ENCODE assay signal across 14 cellular contexts in the genomic region with DNA sequence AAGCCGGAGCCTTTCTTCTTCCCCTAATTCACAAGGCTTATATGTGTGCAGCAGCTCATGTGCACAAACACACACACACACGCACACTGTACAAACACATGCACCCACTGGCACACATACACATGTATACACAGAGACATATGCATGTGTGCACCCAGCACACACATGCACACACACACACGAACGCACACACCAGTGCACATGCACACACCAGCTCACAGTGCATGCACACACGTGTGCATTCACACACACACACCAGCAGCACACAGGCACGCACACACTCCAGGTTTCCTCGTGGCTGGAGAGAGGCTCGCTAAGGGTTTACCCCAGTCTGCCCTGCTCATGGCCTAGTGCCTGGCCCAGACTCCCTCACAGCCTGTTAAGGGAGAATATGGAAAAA.
"Had no signal": no experiment of that assay in that cellular context is flagged by ENCODE, and none has a peak within 500 bp of the region (broad histone marks: within the 10 kb centered on the region; RNA-seq: fewer than 3 reads in every experiment).

No MANE protein-coding gene starts in this region.

- H3K27me3 Mint-ChIP-seq: activated naive CD8-positive, alpha-beta T cell; naive thymus-derived CD8-positive, alpha-beta T cell had no signal

- DNase-seq: activated CD4-positive, alpha-beta T cell treated with anti-CD3 and anti-CD28 coated beads, Interleukin-2, amount 50 U/mL, for 4 hours; activated gamma-delta T cell; activated T-cell treated with anti-CD3 and anti-CD28 coated beads, Interleukin-2, amount 50 U/mL, for 4 hours; effector CD4-positive, alpha-beta T cell; heart left ventricle; mammary epithelial cell; mucosa of descending colon; naive thymus-derived CD8-positive, alpha-beta T cell; stimulated activated CD4-positive, alpha-beta T cell treated with anti-CD3 and anti-CD28 coated beads, Interleukin-15, amount 100 ng/mL, for 24 hours; stimulated activated CD4-positive, alpha-beta T cell treated with anti-CD3 and anti-CD28 coated beads, Interleukin-4, amount 100 ng/mL, for 24 hours; uterus had no signal

- H3K9me3 ChIP-seq: heart left ventricle, mucosa of descending colon, uterus had no signal

- H3K9me3 Mint-ChIP-seq: activated T-cell treated with anti-CD3 and anti-CD28 coated beads, Interleukin-2, amount 50 U/mL, for 4 hours; naive thymus-derived CD8-positive, alpha-beta T cell; T-helper 1 cell treated with Interleukin-12 subunit alpha and Interleukin-12 subunit beta and Interleukin-4 antibody, amounts not matched to agents 30 μg/mL and 1 μg/mL, for 36 hours had no signal

- H3K27me3 ChIP-seq: heart left ventricle, uterus had no signal

- H3K27ac ChIP-seq: heart left ventricle, uterus had no signal

- H3K36me3 Mint-ChIP-seq: activated naive CD8-positive, alpha-beta T cell; naive thymus-derived CD8-positive, alpha-beta T cell had no signal

- H3K4me3 Mint-ChIP-seq: activated naive CD8-positive, alpha-beta T cell; activated T-cell treated with anti-CD3 and anti-CD28 coated beads, Interleukin-2, amount 50 U/mL, for 4 hours; naive thymus-derived CD8-positive, alpha-beta T cell; T-helper 1 cell treated with Interleukin-12 subunit alpha and Interleukin-12 subunit beta and Interleukin-4 antibody, amounts not matched to agents 30 μg/mL and 1 μg/mL, for 36 hours had no signal

- H3K4me3 ChIP-seq: heart left ventricle, mucosa of descending colon, uterus had no signal

- H3K4me1 ChIP-seq: heart left ventricle, uterus had no signal

- H3K27ac Mint-ChIP-seq: activated naive CD8-positive, alpha-beta T cell; T-helper 1 cell treated with Interleukin-12 subunit alpha and Interleukin-12 subunit beta and Interleukin-4 antibody, amounts not matched to agents 30 μg/mL and 1 μg/mL, for 36 hours had no signal

- H3K36me3 ChIP-seq: heart left ventricle, uterus had no signal

- ATAC-seq: activated CD4-positive, CD25-positive, alpha-beta regulatory T cell treated with anti-CD3 and anti-CD28 coated beads, Interleukin-2, amount 50 U/mL, for 24 hours; activated T-cell treated with anti-CD3 and anti-CD28 coated beads, Interleukin-2, amount 50 U/mL, for 4 hours; mucosa of descending colon; naive thymus-derived CD8-positive, alpha-beta T cell had no signal
